8 cellular contexts compared by ENCODE assay signal in the genomic region with DNA sequence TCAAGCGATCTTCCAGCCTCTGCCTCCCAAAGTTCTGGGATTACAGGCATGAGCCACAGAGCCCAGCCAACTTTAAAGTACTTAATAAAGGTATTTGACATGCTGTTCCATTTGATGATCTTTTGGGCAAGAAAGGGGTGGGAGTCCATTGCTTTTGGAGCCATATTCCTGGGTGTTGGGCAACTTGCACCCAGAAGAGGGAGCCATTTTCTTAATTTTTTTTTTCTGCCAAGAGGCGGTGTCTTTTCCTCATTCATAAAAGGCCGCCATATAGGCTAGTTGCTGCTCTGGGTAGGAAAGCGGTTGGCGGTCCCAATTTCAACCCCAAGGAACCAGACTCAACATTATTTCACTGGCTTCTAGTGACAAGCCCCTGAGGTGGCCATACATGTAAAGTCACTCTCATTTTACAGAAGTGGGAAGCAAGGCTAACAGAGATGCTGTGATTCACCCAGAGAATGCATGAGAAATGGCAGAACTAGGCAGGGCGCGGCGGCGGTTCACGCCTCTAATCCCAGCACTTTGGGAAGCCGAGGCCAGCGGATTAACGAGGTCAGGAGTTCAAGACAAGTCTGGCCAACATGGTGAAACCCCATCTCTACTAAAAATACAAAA.
A peak's percentile ranks its signal among the peaks of the same experiment; 100 is the strongest.
DNase-seq lines count a peak whose midpoint lies in the region; ATAC-seq and TF ChIP-seq lines count a peak whose summit lies in the region.

No MANE protein-coding gene starts in this region.

- POLR2A ChIA-PET in activated CD4-positive, alpha-beta memory T cell treated with anti-CD3 and anti-CD28 coated beads, Interleukin-2, amount 10 ng/mL, durations not matched to agents 7 days and 5 days (lab: Charles Lee) = no interaction called here

- peak; percentile 21; the same call in 1 of the 2 replicates for TF ChIP-seq CTCF in LNCaP clone FGC (IDR thresholded peaks at IDR 0.05; ENCODE audit: control insufficient read depth, extremely low read depth, insufficient read depth)

- H3K27ac Mint-ChIP-seq in activated CD4-positive, alpha-beta memory T cell treated with anti-CD3 and anti-CD28 coated beads, Interleukin-2, amount 10 ng/mL, durations not matched to agents 7 days and 5 days = no peak overlapping the region

- H3K27me3 Mint-ChIP-seq in activated CD4-positive, alpha-beta memory T cell treated with anti-CD3 and anti-CD28 coated beads, Interleukin-2, amount 10 ng/mL, durations not matched to agents 7 days and 5 days = no peaks in the 10 kb centered on the region

- no peak overlapping the region for H3K4me3 Mint-ChIP-seq in activated CD4-positive, alpha-beta memory T cell treated with anti-CD3 and anti-CD28 coated beads, Interleukin-2, amount 10 ng/mL, durations not matched to agents 7 days and 5 days

- intact Hi-C loops in Right ventricle myocardium superior (cut with DNase I) = no loop called here

- CTCF ChIA-PET in activated CD4-positive, alpha-beta memory T cell treated with anti-CD3 and anti-CD28 coated beads, Interleukin-2, amount 10 ng/mL, durations not matched to agents 7 days and 5 days (lab: Charles Lee) = no interaction called here

- H3K36me3 Mint-ChIP-seq in activated CD4-positive, alpha-beta memory T cell treated with anti-CD3 and anti-CD28 coated beads, Interleukin-2, amount 10 ng/mL, durations not matched to agents 7 days and 5 days (ENCODE audit: low read depth) = no peaks in the 10 kb centered on the region

- no peak for ATAC-seq in GM19452 (IDR thresholded peaks at IDR 0.05; ENCODE audit: unreplicated experiment)
- no peak for ATAC-seq in GM19463 (IDR thresholded peaks at IDR 0.05; ENCODE audit: unreplicated experiment)
- no peak for ATAC-seq in Right ventricle myocardium superior (ENCODE audit: poor library complexity)

- H3K4me1 Mint-ChIP-seq in activated CD4-positive, alpha-beta memory T cell treated with anti-CD3 and anti-CD28 coated beads, Interleukin-2, amount 10 ng/mL, durations not matched to agents 7 days and 5 days = no peaks in the 10 kb centered on the region

- no peak overlapping the region for H3K4me3 ChIP-seq in LNCaP clone FGC (ENCODE audit: low read depth, low read length)

- DNase-seq in ELF-1 (ENCODE audit: low read depth, low spot score) (peak; percentile 59), LNCaP clone FGC (ENCODE audit: low read depth) (no peak), amniotic epithelial cell (ENCODE audit: low read depth) (peak; percentile 1), lung microvascular endothelial cell (ENCODE audit: low read depth in 2 of 2) (peak; percentile 1 to 40), Right ventricle myocardium superior (no peak)
- DNase-seq in activated CD4-positive, alpha-beta memory T cell treated with anti-CD3 and anti-CD28 coated beads, Interleukin-2, amount 10 ng/mL, durations not matched to agents 7 days and 5 days = no peak

- H3K9me3 Mint-ChIP-seq in activated CD4-positive, alpha-beta memory T cell treated with anti-CD3 and anti-CD28 coated beads, Interleukin-2, amount 10 ng/mL, durations not matched to agents 7 days and 5 days = no peaks in the 10 kb centered on the region

Comparison
In these comparisons a context has a peak if more than half of its experiments do, and no peak if none do; other contexts are left out.
1. DNase-seq: peak in ELF-1 (single experiment), amniotic epithelial cell (single experiment) and lung microvascular endothelial cell (2 of 2); none in LNCaP clone FGC (single experiment), activated CD4-positive, alpha-beta memory T cell treated with anti-CD3 and anti-CD28 coated beads, Interleukin-2, amount 10 ng/mL, durations not matched to agents 7 days and 5 days (single experiment) and Right ventricle myocardium superior (single experiment).